ENCODE assay signal across 11 cellular contexts in the genomic region with DNA sequence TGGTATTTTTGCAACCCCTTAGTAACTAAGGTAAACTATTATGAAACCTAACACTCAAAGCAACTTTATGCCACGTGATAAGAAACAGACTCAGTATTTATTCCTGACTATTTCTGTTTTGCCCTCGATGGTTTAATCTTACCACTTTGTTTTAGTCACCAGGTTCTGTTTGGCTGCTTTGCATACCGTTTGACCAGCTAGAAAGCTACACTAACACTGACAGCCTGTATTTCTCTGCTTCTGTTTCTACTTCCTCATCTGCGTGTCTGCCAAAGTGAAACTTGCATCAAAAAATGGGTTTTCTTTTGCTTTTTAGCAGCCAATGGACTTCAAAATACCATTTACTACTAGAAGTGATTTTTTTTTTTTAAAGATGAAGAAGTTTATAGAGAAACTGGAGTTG.
DNase-seq lines count a peak whose midpoint lies in the region; ATAC-seq and TF ChIP-seq lines count a peak whose summit lies in the region.
"Had no signal": no experiment of that assay in that cellular context is flagged by ENCODE, and none has a peak within 500 bp of the region (broad histone marks: within the 10 kb centered on the region; RNA-seq: fewer than 3 reads in every experiment).

No MANE protein-coding gene starts in this region.

- no peak overlapping the region for H3K27ac ChIP-seq in hepatocyte
- H3K27ac ChIP-seq in esophagus muscularis mucosa (replicated peaks in 1 of 4), result no peak overlapping the region
- H3K27ac ChIP-seq in mammary epithelial cell (ENCODE audit: insufficient read depth, low read depth, low read length), result no peak overlapping the region

- no peaks in the 10 kb centered on the region for H3K4me1 ChIP-seq in hepatocyte (ENCODE audit: insufficient read depth)
- H3K4me1 ChIP-seq in esophagus muscularis mucosa, result peaks cover 0 to 3% (median 0%) of the 10 kb centered on the region in 4 donors
- H3K4me1 ChIP-seq in mammary epithelial cell (ENCODE audit: insufficient read depth, low read length), result no peaks in the 10 kb centered on the region

- peaks cover 22% of the 10 kb centered on the region for H3K4me1 Mint-ChIP-seq in glutamatergic neuron (ENCODE audit: low read depth, unreplicated experiment)

- no peaks in the 10 kb centered on the region for H3K27me3 Mint-ChIP-seq in glutamatergic neuron (ENCODE audit: unreplicated experiment)

- ATAC-seq in GM19023 (IDR thresholded peaks at IDR 0.05; ENCODE audit: unreplicated experiment), result peak; percentile 87
- ATAC-seq in HG02571 (IDR thresholded peaks at IDR 0.05; ENCODE audit: unreplicated experiment), result peak; percentile 96
- peak; percentile 93 for ATAC-seq in HG03469 (IDR thresholded peaks at IDR 0.05; ENCODE audit: unreplicated experiment)

- WGBS in hepatocyte (ENCODE audit: low lambda C conversion rate, missing lambda C conversion rate), result 54% methylated on average over 4 of the region's 4 CpGs
- 42% methylated on average over 4 of the region's 4 CpGs for WGBS in esophagus muscularis mucosa
- 66% methylated on average over 4 of the region's 4 CpGs for WGBS in mammary epithelial cell (ENCODE audit: low coverage, missing lambda C conversion rate)

- H3K9me3 ChIP-seq in hepatocyte (ENCODE audit: low read depth) (no peaks in the 10 kb centered on the region), esophagus muscularis mucosa (no peaks in the 10 kb centered on the region), mammary epithelial cell (replicated peaks; ENCODE audit: insufficient read depth, low read length) (no peaks in the 10 kb centered on the region)

- H3K27me3 ChIP-seq in hepatocyte, result no peaks in the 10 kb centered on the region
- no peaks in the 10 kb centered on the region for H3K27me3 ChIP-seq in esophagus muscularis mucosa
- no peaks in the 10 kb centered on the region for H3K27me3 ChIP-seq in mammary epithelial cell (ENCODE audit: insufficient read depth, low read length)

- no peaks in the 10 kb centered on the region for H3K9me3 Mint-ChIP-seq in glutamatergic neuron (ENCODE audit: unreplicated experiment)

- dilution Hi-C loops in mammary epithelial cell (cut with HindIII; ENCODE audit: low sequenced_read_pairs), result no loop called here

- DNase-seq in hepatocyte (ENCODE audit: low spot score) (no peak), esophagus muscularis mucosa (ENCODE audit: extremely low spot score) (no peak), glutamatergic neuron (no peak), mammary epithelial cell (no peak), DMS79 treated with DMSO at 0.1 percent for 48 hours (lab: John Stamatoyannopoulos, UW) (no peak)
- DNase-seq: activated CD8-positive, alpha-beta memory T cell treated with anti-CD3 and anti-CD28 coated beads for 24 hours; cerebellar nuclear complex; posterior cingulate gyrus had no signal

- H3K79me2 ChIP-seq in hepatocyte, result no peaks in the 10 kb centered on the region
- H3K79me2 ChIP-seq in mammary epithelial cell (ENCODE audit: insufficient read depth, low read length), result no peaks in the 10 kb centered on the region

- H3K4me2 ChIP-seq in hepatocyte (peak overlapping the region; percentile 36), mammary epithelial cell (ENCODE audit: insufficient read depth, low read depth, low read length) (no peak overlapping the region)

- TF ChIP-seq EP300 in esophagus muscularis mucosa (IDR thresholded peaks at IDR 0.05), result no peak

- H3K36me3 Mint-ChIP-seq in glutamatergic neuron (ENCODE audit: unreplicated experiment), result no peaks in the 10 kb centered on the region

- no peak overlapping the region for H2AFZ ChIP-seq in hepatocyte
- H2AFZ ChIP-seq in mammary epithelial cell (ENCODE audit: low read depth, low read length), result no peak overlapping the region

- no TSS peak for BruUV-seq in mammary epithelial cell (replicated peaks; lab: Mats Ljungman, UMichigan)

- no peaks in the 10 kb centered on the region for H3K9me2 ChIP-seq in hepatocyte (replicated peaks; ENCODE audit: insufficient read depth)

- TF ChIP-seq POLR2A in esophagus muscularis mucosa (IDR thresholded peaks at IDR 0.05; ENCODE audit: low read depth), result no peak

- no peak overlapping the region for H3K27ac Mint-ChIP-seq in glutamatergic neuron (ENCODE audit: unreplicated experiment)

- no peak overlapping the region for H3K9ac ChIP-seq in mammary epithelial cell (ENCODE audit: insufficient read depth, low read length)

- H3K4me3 ChIP-seq in hepatocyte (no peak overlapping the region), esophagus muscularis mucosa (no peak overlapping the region), mammary epithelial cell (replicated peaks in 1 of 3; ENCODE audit: insufficient read depth in 1 of 3, low read depth in 2 of 3, low read length in 3 of 3) (no peak overlapping the region)

- in situ Hi-C loops in mammary epithelial cell (cut with MboI; ENCODE audit: low sequenced_read_pairs in 2 of 2), result no loop called here

- H4K20me1 ChIP-seq in hepatocyte (ENCODE audit: insufficient read depth, poor library complexity, severe bottlenecking) (no peaks in the 10 kb centered on the region), mammary epithelial cell (ENCODE audit: insufficient read depth, low read length) (no peaks in the 10 kb centered on the region)

- no peak overlapping the region for H3K4me3 Mint-ChIP-seq in glutamatergic neuron (ENCODE audit: unreplicated experiment)

- no peaks in the 10 kb centered on the region for H3K36me3 ChIP-seq in hepatocyte (replicated peaks; ENCODE audit: insufficient read depth, low read depth)
- no peaks in the 10 kb centered on the region for H3K36me3 ChIP-seq in esophagus muscularis mucosa
- no peaks in the 10 kb centered on the region for H3K36me3 ChIP-seq in mammary epithelial cell (ENCODE audit: insufficient read depth, low read length)

- intact Hi-C loops in esophagus muscularis mucosa (cut with DNase I), result loop anchor here (2.0 kb wide), 1 partner anchor 49 kb away; no protein-coding TSS in a partner anchor
- intact Hi-C loops in mammary epithelial cell (cut with micrococcal nuclease), result no loop called here

- TF ChIP-seq CTCF in hepatocyte (IDR thresholded peaks at IDR 0.05; ENCODE audit: poor library complexity) (no peak), esophagus muscularis mucosa (IDR thresholded peaks at IDR 0.05) (no peak), glutamatergic neuron (IDR thresholded peaks at IDR 0.05; ENCODE audit: partially characterized antibody, unreplicated experiment) (no peak), mammary epithelial cell (conservative IDR thresholded peaks at IDR 0.05 in 1 of 2, IDR thresholded peaks at IDR 0.05 in 1 of 2; ENCODE audit: extremely low read depth in 1 of 2, insufficient read depth in 1 of 2, low read depth in 1 of 2, low read length in 2 of 2) (no peak)

- CTCF ChIA-PET in mammary epithelial cell (lab: Charles Lee; ENCODE audit: low non-redundant PET), result no interaction called here
